9 cellular contexts compared by ENCODE assay signal in genomic region chr19:47305309-47305751, GRCh38. TPM values are rescaled to one million over a fixed set of nuclear protein-coding genes. Genes with fewer than 3 reads are reported as not detected.
DNase-seq lines count a peak whose midpoint lies in the region; ATAC-seq lines count a peak whose summit lies in the region.
"Had no signal": no experiment of that assay in that cellular context is flagged by ENCODE, and none has a peak within 500 bp of the region (broad histone marks: within the 10 kb centered on the region; RNA-seq: fewer than 3 reads in every experiment).

No MANE protein-coding gene starts in this region.

- peaks cover 4% of the 10 kb centered on the region for H3K4me1 Mint-ChIP-seq in activated naive CD8-positive, alpha-beta T cell treated with anti-CD3 and anti-CD28 coated beads for 36 hours

- peak; percentile 56 for DNase-seq in DMS114 treated with DMSO at 0.1 percent for 48 hours (lab: John Stamatoyannopoulos, UW; ENCODE audit: unreplicated experiment)
- peak; percentile 19 for DNase-seq in Jurkat, Clone E6-1 (ENCODE audit: low read depth, low spot score)
- DNase-seq in SK-MEL-5 (ENCODE audit: low read depth, low spot score) = peak; percentile 81
- DNase-seq in activated naive CD8-positive, alpha-beta T cell treated with anti-CD3 and anti-CD28 coated beads for 36 hours = peak; percentile 30
- DNase-seq in left ventricle myocardium superior = peak; percentile 75
- peak; percentile 88 for DNase-seq in skeletal muscle cell (ENCODE audit: low read depth)

- intact Hi-C loops in left ventricle myocardium superior (cut with micrococcal nuclease) = no loop called here

- ATAC-seq in left ventricle myocardium superior = peak; percentile 49
- ATAC-seq in HG03097 (IDR thresholded peaks at IDR 0.05; ENCODE audit: low FRiP score, unreplicated experiment) = no peak
- ATAC-seq in HG03342 (IDR thresholded peaks at IDR 0.05; ENCODE audit: unreplicated experiment) = no peak
- ATAC-seq: activated naive CD4-positive, alpha-beta T cell treated with anti-CD3 and anti-CD28 coated beads, Interleukin-2, amount 50 U/mL, for 72 hours had no signal

- H3K9me3 Mint-ChIP-seq in activated naive CD8-positive, alpha-beta T cell treated with anti-CD3 and anti-CD28 coated beads for 36 hours = no peaks in the 10 kb centered on the region
- H3K9me3 Mint-ChIP-seq: activated naive CD4-positive, alpha-beta T cell treated with anti-CD3 and anti-CD28 coated beads, Interleukin-2, amount 50 U/mL, for 72 hours had no signal

- H3K4me3 ChIP-seq in Jurkat, Clone E6-1 (ENCODE audit: low read length) = no peak overlapping the region
- no peak overlapping the region for H3K4me3 ChIP-seq in skeletal muscle cell (ENCODE audit: low read depth, low read length)

- no peak overlapping the region for H3K4me3 Mint-ChIP-seq in activated naive CD8-positive, alpha-beta T cell treated with anti-CD3 and anti-CD28 coated beads for 36 hours

- H3K36me3 Mint-ChIP-seq in activated naive CD8-positive, alpha-beta T cell treated with anti-CD3 and anti-CD28 coated beads for 36 hours = no peaks in the 10 kb centered on the region
- H3K36me3 Mint-ChIP-seq: activated naive CD4-positive, alpha-beta T cell treated with anti-CD3 and anti-CD28 coated beads, Interleukin-2, amount 50 U/mL, for 72 hours had no signal

- H3K27me3 Mint-ChIP-seq in activated naive CD8-positive, alpha-beta T cell treated with anti-CD3 and anti-CD28 coated beads for 36 hours = peaks cover 15% of the 10 kb centered on the region

- no peak overlapping the region for H3K27ac Mint-ChIP-seq in activated naive CD8-positive, alpha-beta T cell treated with anti-CD3 and anti-CD28 coated beads for 36 hours
- H3K27ac Mint-ChIP-seq: activated naive CD4-positive, alpha-beta T cell treated with anti-CD3 and anti-CD28 coated beads, Interleukin-2, amount 50 U/mL, for 72 hours had no signal

- in situ Hi-C loops in SK-MEL-5 (cut with HindIII; ENCODE audit: low pct_unique_long_range_greater_than_20kb, low sequenced_read_pairs) = no loop called here

RNA-seq across cellular contexts. Expression of gene C5AR1, which starts 4.3 kb away (rescaled TPM):
- polyA plus RNA-seq in Jurkat, Clone E6-1 (2012; ENCODE audit: insufficient read depth, insufficient read length) = not detected
- 0.16 TPM in 1 of 2 replicates, not detected in the other for total RNA-seq in SK-MEL-5 (2014; rRNA removed; shearing (Covaris generic))
- polyA plus RNA-seq in SK-MEL-5 (2015; cell fraction: cytosol; rRNA removed) = 0.11 and 0.52 TPM in 2 replicates
- polyA plus RNA-seq in SK-MEL-5 (2015; cell fraction: nucleus; rRNA removed) = 0.92 and 1.4 TPM in 2 replicates
- 1 to 10 TPM; 1.4 to 1.8 TPM for total RNA-seq in activated naive CD8-positive, alpha-beta T cell treated with anti-CD3 and anti-CD28 coated beads for 36 hours
- 5.3 TPM for total RNA-seq in left ventricle myocardium superior

RNA-seq across cellular contexts. Expression of gene C5AR2, which starts 26.6 kb away (rescaled TPM):
- polyA plus RNA-seq in Jurkat, Clone E6-1 (2012; ENCODE audit: insufficient read depth, insufficient read length) = not detected
- not detected in 2 replicates for total RNA-seq in SK-MEL-5 (2014; rRNA removed; shearing (Covaris generic))
- polyA plus RNA-seq in SK-MEL-5 (2015; cell fraction: cytosol; rRNA removed) = not detected in 2 replicates
- polyA plus RNA-seq in SK-MEL-5 (2015; cell fraction: nucleus; rRNA removed) = not detected in 2 replicates
- total RNA-seq in activated naive CD8-positive, alpha-beta T cell treated with anti-CD3 and anti-CD28 coated beads for 36 hours = not detected
- total RNA-seq in left ventricle myocardium superior = 0.42 TPM
- total RNA-seq: activated naive CD4-positive, alpha-beta T cell treated with anti-CD3 and anti-CD28 coated beads, Interleukin-2, amount 50 U/mL, for 72 hours had no signal

RNA-seq across cellular contexts. Expression of gene INAFM1, which starts 30.6 kb away (rescaled TPM):
- polyA plus RNA-seq in Jurkat, Clone E6-1 (2012; ENCODE audit: insufficient read depth, insufficient read length) = 7.2 TPM
- total RNA-seq in SK-MEL-5 (2014; rRNA removed; shearing (Covaris generic)) = 0.45 and 0.69 TPM in 2 replicates
- polyA plus RNA-seq in SK-MEL-5 (2015; cell fraction: cytosol; rRNA removed) = 3.3 and 4.6 TPM in 2 replicates
- 3.8 and 5.5 TPM in 2 replicates for polyA plus RNA-seq in SK-MEL-5 (2015; cell fraction: nucleus; rRNA removed)
- total RNA-seq in activated naive CD8-positive, alpha-beta T cell treated with anti-CD3 and anti-CD28 coated beads for 36 hours = 10 to 100 TPM in 1 of 2 experiments, 1 to 10 TPM in 1; 9.8 to 10.6 TPM
- 12.7 TPM for total RNA-seq in left ventricle myocardium superior

RNA-seq across cellular contexts. Expression of gene DHX34, which starts 43.8 kb away (rescaled TPM):
- 14.7 TPM for polyA plus RNA-seq in Jurkat, Clone E6-1 (2012; ENCODE audit: insufficient read depth, insufficient read length)
- total RNA-seq in SK-MEL-5 (2014; rRNA removed; shearing (Covaris generic)) = 10.0 and 12.6 TPM in 2 replicates
- polyA plus RNA-seq in SK-MEL-5 (2015; cell fraction: cytosol; rRNA removed) = 19.0 and 20.8 TPM in 2 replicates
- 95.9 and 135 TPM in 2 replicates for polyA plus RNA-seq in SK-MEL-5 (2015; cell fraction: nucleus; rRNA removed)
- total RNA-seq in activated naive CD8-positive, alpha-beta T cell treated with anti-CD3 and anti-CD28 coated beads for 36 hours = 10 to 100 TPM; 17.4 to 19.5 TPM
- total RNA-seq in left ventricle myocardium superior = 7.3 TPM

RNA-seq across cellular contexts. Expression of gene CCDC9, which starts 49.0 kb away (rescaled TPM):
- polyA plus RNA-seq in Jurkat, Clone E6-1 (2012; ENCODE audit: insufficient read depth, insufficient read length) = 15.6 TPM
- 2.5 and 5.0 TPM in 2 replicates for total RNA-seq in SK-MEL-5 (2014; rRNA removed; shearing (Covaris generic))
- 18.6 and 21.6 TPM in 2 replicates for polyA plus RNA-seq in SK-MEL-5 (2015; cell fraction: cytosol; rRNA removed)
- polyA plus RNA-seq in SK-MEL-5 (2015; cell fraction: nucleus; rRNA removed) = 13.3 and 17.2 TPM in 2 replicates
- total RNA-seq in activated naive CD8-positive, alpha-beta T cell treated with anti-CD3 and anti-CD28 coated beads for 36 hours = 10 to 100 TPM; 28.4 to 29.3 TPM
- 19.2 TPM for total RNA-seq in left ventricle myocardium superior

Comparison
In these comparisons a context has a peak if more than half of its experiments do, and no peak if none do; other contexts are left out.
1. DNase-seq: peak in every context shown above with its lines; median percentile 88 in skeletal muscle cell; 81 in SK-MEL-5; 75 in left ventricle myocardium superior; 56 in DMS114 treated with DMSO at 0.1 percent for 48 hours; 30 in activated naive CD8-positive, alpha-beta T cell treated with anti-CD3 and anti-CD28 coated beads for 36 hours; 19 in Jurkat, Clone E6-1.